In genomic region chr11:65454696-65455456, GRCh38 we compare ENCODE assay signal across 1 cellular context.
A peak's percentile ranks its signal among the peaks of the same experiment; 100 is the strongest.
TF ChIP-seq lines count a peak whose summit lies in the region.

No MANE protein-coding gene starts in this region.

TF ChIP-seq in GM12878, 131 proteins besides CTCF, POLR2A, EP300 and RAD21 (continued from another document and continues in another):
- TF ChIP-seq BHLHE40 (IDR thresholded peaks at IDR 0.05; ENCODE audit: borderline replicate concordance in 1 of 2, low read depth in 2 of 2, low read length in 1 of 2) (peak; percentile 51 to 64; a peak in 2 of 4 replicates), CBX5 (IDR thresholded peaks at IDR 0.05; ENCODE audit: low read depth) (no peak), ZBTB11 (CRISPR knock-in tag; IDR thresholded peaks at IDR 0.05) (no peak), BCL11A (IDR thresholded peaks at IDR 0.05; ENCODE audit: low read depth, low read length) (no peak), TAF1 (IDR thresholded peaks at IDR 0.05; ENCODE audit: borderline replicate concordance, low read depth, low read length) (peak; percentile 92), LARP7 (IDR thresholded peaks at IDR 0.05) (peak; percentile 78), TCF3 (IDR thresholded peaks at IDR 0.05; ENCODE audit: borderline replicate concordance, insufficient read depth, low read depth, low read length) (0 out of 2 replicates have a peak, but pooled peaks have one; percentile 34), SUZ12 (IDR thresholded peaks at IDR 0.05; ENCODE audit: unreplicated experiment) (no peak), SPI1 (IDR thresholded peaks at IDR 0.05; ENCODE audit: borderline replicate concordance, insufficient read depth, low read depth, low read length) (no peak), RELB (IDR thresholded peaks at IDR 0.05; ENCODE audit: low read depth) (peak; percentile 32; the same call in 1 of the 2 replicates), TCF12 (IDR thresholded peaks at IDR 0.05; ENCODE audit: low read depth, low read length) (no peak), NFIC (IDR thresholded peaks at IDR 0.05; ENCODE audit: low read depth, low read length) (no peak), SMAD5 (IDR thresholded peaks at IDR 0.05; ENCODE audit: low read depth) (peak; percentile 98), MAX (IDR thresholded peaks at IDR 0.05; ENCODE audit: low read depth, low read length) (no peak; the same call in 1 of the 2 replicates), ZSCAN29 (IDR thresholded peaks at IDR 0.05) (no peak), ZBTB4 (CRISPR knock-in tag; IDR thresholded peaks at IDR 0.05) (no peak), SREBF2 (IDR thresholded peaks at IDR 0.05; ENCODE audit: low read length) (no peak), MEF2B (IDR thresholded peaks at IDR 0.05; ENCODE audit: partially characterized antibody, poor library complexity, severe bottlenecking) (no peak), ZNF592 (IDR thresholded peaks at IDR 0.05) (no peak), BACH1 (IDR thresholded peaks at IDR 0.05; ENCODE audit: borderline replicate concordance) (peak; percentile 61; the same call in 1 of the 2 replicates), TARDBP (IDR thresholded peaks at IDR 0.05; ENCODE audit: borderline replicate concordance) (no peak; the same call in 1 of the 2 replicates), CBX3 (IDR thresholded peaks at IDR 0.05; ENCODE audit: borderline replicate concordance, low read depth) (no peak), SMARCA5 (IDR thresholded peaks at IDR 0.05) (peak; percentile 48; the same call in 1 of the 2 replicates), NR2C1 (IDR thresholded peaks at IDR 0.05) (no peak), ETV6 (conservative IDR thresholded peaks at IDR 0.05 in 1 of 2, IDR thresholded peaks at IDR 0.05 in 1 of 2; ENCODE audit: borderline replicate concordance in 1 of 2, low read depth in 1 of 2) (no peak), CEBPZ (IDR thresholded peaks at IDR 0.05; ENCODE audit: low read depth, low read length) (no peak), ZNF24 (IDR thresholded peaks at IDR 0.05) (no peak), USF2 (IDR thresholded peaks at IDR 0.05; ENCODE audit: borderline replicate concordance, low read depth, low read length) (no peak), RAD51 (IDR thresholded peaks at IDR 0.05) (no peak), ZZZ3 (IDR thresholded peaks at IDR 0.05; ENCODE audit: control insufficient read depth, insufficient read length, low read depth) (no peak), ASH2L (IDR thresholded peaks at IDR 0.05; ENCODE audit: borderline replicate concordance, low read depth) (no peak), EGR1 (IDR thresholded peaks at IDR 0.05; ENCODE audit: borderline replicate concordance in 1 of 2, low read depth in 2 of 2, low read length in 2 of 2) (peak; percentile 8 to 51; a peak in 2 of 3 replicates), MTA3 (IDR thresholded peaks at IDR 0.05; ENCODE audit: borderline replicate concordance, low read length) (no peak), FOXM1 (IDR thresholded peaks at IDR 0.05; ENCODE audit: low read depth, low read length) (no peak), PAX8 (IDR thresholded peaks at IDR 0.05) (no peak), MEF2A (IDR thresholded peaks at IDR 0.05; ENCODE audit: insufficient read depth, low read depth, low read length) (no peak), ZBED1 (IDR thresholded peaks at IDR 0.05; ENCODE audit: borderline replicate concordance) (no peak), ZNF207 (IDR thresholded peaks at IDR 0.05; ENCODE audit: borderline replicate concordance) (no peak), CREB1 (IDR thresholded peaks at IDR 0.05; ENCODE audit: low read depth) (peak; percentile 64; the same call in 1 of the 2 replicates), USF1 (IDR thresholded peaks at IDR 0.05; ENCODE audit: borderline replicate concordance, extremely low read length, insufficient read depth, low read depth, low read length) (no peak), BCL3 (IDR thresholded peaks at IDR 0.05; ENCODE audit: borderline replicate concordance, insufficient read depth, low read depth, low read length, poor library complexity, severe bottlenecking) (no peak), MXI1 (IDR thresholded peaks at IDR 0.05; ENCODE audit: low read depth, low read length) (peak; percentile 61), SMC3 (IDR thresholded peaks at IDR 0.05; ENCODE audit: borderline replicate concordance, low read length) (no peak; the same call in 1 of the 2 replicates), SUPT20H (IDR thresholded peaks at IDR 0.05; ENCODE audit: borderline replicate concordance, control insufficient read depth, low read depth, low read length) (no peak)
